9 cellular contexts compared by ENCODE assay signal in the genomic region with DNA sequence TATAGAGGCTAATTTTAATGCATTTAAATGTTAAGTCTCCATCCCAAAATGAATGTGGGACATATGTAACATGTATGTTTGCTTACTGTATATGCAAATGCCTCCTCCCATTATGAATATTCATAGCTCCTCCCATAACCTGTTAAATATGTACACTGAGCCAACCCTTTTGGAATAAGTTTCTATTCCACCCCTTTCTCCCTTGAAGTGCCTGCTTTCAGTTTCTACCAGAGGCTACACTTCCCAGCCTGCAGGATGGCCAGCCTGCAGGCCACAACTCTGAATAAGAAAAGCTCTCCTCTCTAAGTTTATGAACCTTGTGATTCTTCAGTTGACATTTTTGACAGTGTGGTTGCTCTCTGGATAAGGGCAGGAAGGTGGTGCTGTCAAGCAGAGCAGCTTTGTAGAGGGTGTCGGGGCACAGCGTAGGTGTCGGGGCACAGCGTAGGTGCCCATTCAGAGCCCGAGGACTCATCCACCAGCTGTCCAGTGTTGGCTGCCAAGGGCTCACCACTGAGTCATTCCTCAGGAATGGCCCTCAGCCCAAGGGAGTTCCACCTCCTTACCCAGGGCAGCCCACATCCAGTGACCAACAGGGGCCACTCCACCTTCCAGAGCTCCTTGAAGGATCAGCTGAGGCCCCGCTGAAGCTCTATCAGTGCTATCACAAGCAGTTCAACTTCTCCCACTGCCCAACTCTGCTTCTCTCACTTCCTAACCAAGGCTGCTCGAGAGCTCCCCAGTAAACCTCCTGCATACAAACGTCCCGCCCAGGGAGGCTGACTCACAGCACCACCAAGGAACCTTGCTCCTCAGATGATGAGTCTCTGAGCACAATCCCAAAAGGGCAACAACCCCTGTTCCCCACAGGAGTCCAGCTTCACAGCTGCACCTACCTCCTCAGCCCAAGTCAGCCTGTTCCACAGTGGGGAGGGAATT. TPM values are rescaled to one million over a fixed set of nuclear protein-coding genes. Genes with fewer than 3 reads are reported as not detected.
A peak's percentile ranks its signal among the peaks of the same experiment; 100 is the strongest.
DNase-seq lines count a peak whose midpoint lies in the region; ATAC-seq, FAIRE-seq and TF ChIP-seq lines count a peak whose summit lies in the region.
"Had no signal": no experiment of that assay in that cellular context is flagged by ENCODE, and none has a peak within 500 bp of the region (broad histone marks: within the 10 kb centered on the region; RNA-seq: fewer than 3 reads in every experiment).

No MANE protein-coding gene starts in this region.

- no peak overlapping the region for H3K23ac ChIP-seq in H1 (ENCODE audit: insufficient read length)

- H3F3A ChIP-seq in neural progenitor cell (ENCODE audit: low read depth), result peaks cover 7% of the 10 kb centered on the region

- H3K56ac ChIP-seq in H1 (replicated peaks; ENCODE audit: insufficient read length, low read depth, low read length), result no peak overlapping the region

- ATAC-seq in HG02678 (IDR thresholded peaks at IDR 0.05; ENCODE audit: unreplicated experiment) (no peak), HG02885 (IDR thresholded peaks at IDR 0.05; ENCODE audit: poor library complexity, unreplicated experiment) (no peak), HG03520 (IDR thresholded peaks at IDR 0.05; ENCODE audit: unreplicated experiment) (no peak)

- peaks cover 28% of the 10 kb centered on the region for H3K4me1 Mint-ChIP-seq in neural progenitor cell

- H3K9ac ChIP-seq in H1 (replicated peaks in 1 of 4; ENCODE audit: extremely low read depth in 1 of 4, low read depth in 3 of 4, low read length in 3 of 4) (no peak overlapping the region), neural progenitor cell (no peak overlapping the region)

- peak overlapping the region; percentile 68; the same call in 1 of the 2 replicates for H2BK12ac ChIP-seq in H1 (ENCODE audit: low read depth, low read length)

- no peaks in the 10 kb centered on the region for H3K36me3 Mint-ChIP-seq in neural progenitor cell

- no peak for TF ChIP-seq RAD21 in H1 (IDR thresholded peaks at IDR 0.05 in 1 of 2, conservative IDR thresholded peaks at IDR 0.05 in 1 of 2; ENCODE audit: low read depth in 2 of 2, low read length in 2 of 2)

- H3K79me2 ChIP-seq in H1 (ENCODE audit: control insufficient read depth in 1 of 2, insufficient read depth in 2 of 2, low read length in 2 of 2) (no peaks in the 10 kb centered on the region), neural progenitor cell (ENCODE audit: low read depth) (no peaks in the 10 kb centered on the region)

- no peak overlapping the region for H3K4ac ChIP-seq in H1 (replicated peaks; ENCODE audit: insufficient read length, low read depth, low read length)

- H3K27ac ChIP-seq in H1 (ENCODE audit: low read depth, low read length) (no peak overlapping the region), neural progenitor cell (no peak overlapping the region)

- peak; percentile 89 for DNase-seq in AG20443 (ENCODE audit: low spot score)
- DNase-seq in NCI-H226, result peak; percentile 95
- no peak for DNase-seq in H1 (ENCODE audit: low read depth in 1 of 2, low spot score in 2 of 2)
- DNase-seq in neural progenitor cell (ENCODE audit: low spot score), result no peak
- no peak for DNase-seq in NCI-H187 treated with DMSO at 0.1 percent for 48 hours (lab: John Stamatoyannopoulos, UW)
- DNase-seq: stimulated activated CD4-positive, alpha-beta T cell treated with anti-CD3 and anti-CD28 coated beads, Interleukin-2, amount 100 ng/mL, for 24 hours had no signal

- POLR2A ChIA-PET in H1 (lab: Charles Lee; ENCODE audit: partially characterized antibody), result interaction anchor here (2.6 kb wide), 1 partner anchor 9 kb away, joined by 11 read pairs; no protein-coding TSS in a partner anchor

- no peak overlapping the region for H2BK120ac ChIP-seq in H1 (replicated peaks; ENCODE audit: low read depth, low read length)

- H3K27me3 Mint-ChIP-seq in neural progenitor cell (ENCODE audit: insufficient read depth, low read depth), result peaks cover 5% of the 10 kb centered on the region

- no peak for TF ChIP-seq POLR2A in H1 (IDR thresholded peaks at IDR 0.05; ENCODE audit: control extremely low read depth in 1 of 2, low read depth in 2 of 2, low read length in 2 of 2)

- H3K18ac ChIP-seq in H1 (ENCODE audit: extremely low read depth, low read length), result no peak overlapping the region

- TF ChIP-seq CTCF in H1 (IDR thresholded peaks at IDR 0.05; ENCODE audit: control extremely low read depth in 1 of 3, insufficient read depth in 1 of 3, low read depth in 1 of 3, low read length in 3 of 3) (no peak), neural progenitor cell (IDR thresholded peaks at IDR 0.05) (no peak)

- FAIRE-seq in H1 (lab: Jason Lieb, UNC), result no peak

- no peak overlapping the region for H4K5ac ChIP-seq in H1 (ENCODE audit: insufficient read length, low read depth, low read length)

- CTCF ChIA-PET in H1 (lab: Charles Lee; ENCODE audit: partially characterized antibody), result interaction anchor here (0.6 to 1.9 kb wide), 7 partner anchors 9 to 200 kb away, joined by 3 to 9 read pairs (median 3); no protein-coding TSS in a partner anchor

- peak overlapping the region; percentile 88; the same call in 1 of the 2 replicates for H2AK5ac ChIP-seq in H1 (ENCODE audit: low read depth, low read length)

- peaks cover 6% of the 10 kb centered on the region for H3K9me3 Mint-ChIP-seq in neural progenitor cell

- H3K4me3 ChIP-seq in H1 (ENCODE audit: extremely low read depth in 1 of 4, insufficient read depth in 2 of 4, low read depth in 3 of 4, low read length in 4 of 4) (no peak overlapping the region), neural progenitor cell (no peak overlapping the region)

- H2AFZ ChIP-seq in H1 (ENCODE audit: low read length) (0 out of 2 replicates have a peak overlapping the region, but pooled peaks have one; percentile 16), neural progenitor cell (replicated peaks) (no peak overlapping the region)

- no peak for TF ChIP-seq EP300 in H1 (IDR thresholded peaks at IDR 0.05; ENCODE audit: borderline replicate concordance in 1 of 2, low read depth in 2 of 2, low read length in 2 of 2)

- H2BK15ac ChIP-seq in H1 (ENCODE audit: low read length), result no peak overlapping the region

- H4K8ac ChIP-seq in H1 (ENCODE audit: extremely low read depth, insufficient read depth, low read length), result peak overlapping the region; percentile 83

- H2BK20ac ChIP-seq in H1 (ENCODE audit: low read length), result no peak overlapping the region; the same call in 1 of the 2 replicates

- H3K4me3 Mint-ChIP-seq in neural progenitor cell, result no peak overlapping the region

- H3K14ac ChIP-seq in H1 (ENCODE audit: insufficient read length), result no peak overlapping the region

- H4K91ac ChIP-seq in H1 (replicated peaks; ENCODE audit: insufficient read length, low read length), result no peak overlapping the region

- peaks cover 0 to 8% (median 2%) of the 10 kb centered on the region in 4 experiments; a peak in 4 of 7 replicates for H3K4me1 ChIP-seq in H1 (replicated peaks in 1 of 4; ENCODE audit: control insufficient read depth in 3 of 4, insufficient read depth in 4 of 4, low read length in 3 of 4)
- H3K4me1 ChIP-seq in neural progenitor cell, result peaks cover 14% of the 10 kb centered on the region

- no peaks in the 10 kb centered on the region for H3K36me3 ChIP-seq in H1 (ENCODE audit: control insufficient read depth in 2 of 4, insufficient read depth in 4 of 4, low read length in 3 of 4)
- no peaks in the 10 kb centered on the region for H3K36me3 ChIP-seq in neural progenitor cell

- peaks cover 0 to 2% of the 10 kb centered on the region in 2 experiments; a peak in 1 of 4 replicates for H3K9me3 ChIP-seq in H1 (ENCODE audit: insufficient read depth in 2 of 2, low read depth in 1 of 2, low read length in 1 of 2)
- no peaks in the 10 kb centered on the region for H3K9me3 ChIP-seq in neural progenitor cell (ENCODE audit: low read depth)

- peak overlapping the region; percentile 93 for H3K27ac Mint-ChIP-seq in neural progenitor cell

- H4K20me1 ChIP-seq in H1 (replicated peaks in 1 of 2; ENCODE audit: control insufficient read depth in 1 of 2, insufficient read depth in 2 of 2, low read length in 2 of 2) (no peaks in the 10 kb centered on the region), neural progenitor cell (ENCODE audit: low read depth) (no peaks in the 10 kb centered on the region)

- peak overlapping the region; percentile 7; the same call in 1 of the 2 replicates for H2BK5ac ChIP-seq in H1 (ENCODE audit: low read depth, low read length)

- H3K79me1 ChIP-seq in H1 (ENCODE audit: low read depth, low read length), result no peaks in the 10 kb centered on the region; the same call in 1 of the 2 replicates

- H3K4me2 ChIP-seq in H1 (ENCODE audit: insufficient read depth in 1 of 2, low read depth in 2 of 2, low read length in 2 of 2) (no peak overlapping the region), neural progenitor cell (no peak overlapping the region)

- H3K27me3 ChIP-seq in H1 (replicated peaks in 1 of 4; ENCODE audit: control insufficient read depth in 3 of 4, extremely low read depth in 1 of 4, insufficient read depth in 3 of 4, low read length in 3 of 4) (peaks cover 0 to 3% (median 0%) of the 10 kb centered on the region in 4 experiments; a peak in 1 of 7 replicates), neural progenitor cell (no peaks in the 10 kb centered on the region)

- WGBS in H1 (ENCODE audit: extremely low coverage in 1 of 2, insufficient coverage in 1 of 2, insufficient read length in 1 of 2, insufficient replicate concordance in 2 of 2, low coverage in 1 of 2, low lambda C conversion rate in 2 of 2, missing lambda C conversion rate in 1 of 2), 2 experiments, result 88% methylated on average over 9 of the region's 9 CpGs; no CpG with 5 or more reads in 1 of the 2 experiments

- peaks cover 2% of the 10 kb centered on the region; the same call in 1 of the 2 replicates for H3K23me2 ChIP-seq in H1 (ENCODE audit: low read depth, low read length)

TF ChIP-seq in H1, 55 proteins besides CTCF, POLR2A, EP300 and RAD21:
- TF ChIP-seq SAP30 (IDR thresholded peaks at IDR 0.05; ENCODE audit: insufficient read depth, insufficient replicate concordance, low read length), result no peak
- TF ChIP-seq JUND (IDR thresholded peaks at IDR 0.05; ENCODE audit: low read length), result peak; percentile 36; the same call in 1 of the 2 replicates

RNA-seq across cellular contexts. Expression of gene VWF, which starts 31.4 kb away (rescaled TPM):
- 0.60 and 0.63 TPM in 2 replicates for total RNA-seq in H1 (2021; fragmentation: NEBNext Ultra II Directional; extraction: Animal tissue kit (Norgen Biotek cat#: 25700))
- polyA plus RNA-seq in H1 (2011; rRNA removed), result 0.39 and 0.67 TPM in 2 replicates
- polyA plus RNA-seq in H1 (2011; cell fraction: cytosol; rRNA removed), result 0.40 TPM
- 1.1 TPM for polyA plus RNA-seq in H1 (2011; cell fraction: nucleus; rRNA removed)
- 0.54 to 0.73 TPM (median 0.56 TPM) in 4 replicates for polyA plus RNA-seq in H1 (2012, experiment 1 of 2)
- 0.18 TPM for polyA plus RNA-seq in H1 (2012, experiment 2 of 2)
- 0.28 TPM for polyA plus RNA-seq in H1 (2013, experiment 1 of 2)
- polyA plus RNA-seq in H1 (2013, experiment 2 of 2), result 0.17 TPM
- polyA minus RNA-seq in H1 (2011; rRNA and poly(A)+ RNA removed), result 1.2 and 1.5 TPM in 2 replicates
- polyA minus RNA-seq in H1 (2011; cell fraction: cytosol; rRNA and poly(A)+ RNA removed), result 0.37 TPM
- 1.7 TPM for polyA minus RNA-seq in H1 (2011; cell fraction: nucleus; rRNA and poly(A)+ RNA removed)
- 8.0 and 11.3 TPM in 2 replicates for total RNA-seq in neural progenitor cell (ENCODE audit: low replicate concordance)

Comparison
In these comparisons a context has a peak if more than half of its experiments do, and no peak if none do; other contexts are left out.
1. DNase-seq: peak in AG20443 (single experiment) and NCI-H226 (single experiment); none in H1 (0 of 2), neural progenitor cell (single experiment) and NCI-H187 treated with DMSO at 0.1 percent for 48 hours (single experiment).